In genomic region chr20:36572701-36573102, GRCh38 we compare ENCODE assay signal across 1 cellular context.
TF ChIP-seq lines count a peak whose summit lies in the region.

No MANE protein-coding gene starts in this region.

TF ChIP-seq in HepG2, 621 proteins besides CTCF, POLR2A, EP300 and RAD21 (continued from another document and continues in another):
- TF ChIP-seq, protein P1, sequence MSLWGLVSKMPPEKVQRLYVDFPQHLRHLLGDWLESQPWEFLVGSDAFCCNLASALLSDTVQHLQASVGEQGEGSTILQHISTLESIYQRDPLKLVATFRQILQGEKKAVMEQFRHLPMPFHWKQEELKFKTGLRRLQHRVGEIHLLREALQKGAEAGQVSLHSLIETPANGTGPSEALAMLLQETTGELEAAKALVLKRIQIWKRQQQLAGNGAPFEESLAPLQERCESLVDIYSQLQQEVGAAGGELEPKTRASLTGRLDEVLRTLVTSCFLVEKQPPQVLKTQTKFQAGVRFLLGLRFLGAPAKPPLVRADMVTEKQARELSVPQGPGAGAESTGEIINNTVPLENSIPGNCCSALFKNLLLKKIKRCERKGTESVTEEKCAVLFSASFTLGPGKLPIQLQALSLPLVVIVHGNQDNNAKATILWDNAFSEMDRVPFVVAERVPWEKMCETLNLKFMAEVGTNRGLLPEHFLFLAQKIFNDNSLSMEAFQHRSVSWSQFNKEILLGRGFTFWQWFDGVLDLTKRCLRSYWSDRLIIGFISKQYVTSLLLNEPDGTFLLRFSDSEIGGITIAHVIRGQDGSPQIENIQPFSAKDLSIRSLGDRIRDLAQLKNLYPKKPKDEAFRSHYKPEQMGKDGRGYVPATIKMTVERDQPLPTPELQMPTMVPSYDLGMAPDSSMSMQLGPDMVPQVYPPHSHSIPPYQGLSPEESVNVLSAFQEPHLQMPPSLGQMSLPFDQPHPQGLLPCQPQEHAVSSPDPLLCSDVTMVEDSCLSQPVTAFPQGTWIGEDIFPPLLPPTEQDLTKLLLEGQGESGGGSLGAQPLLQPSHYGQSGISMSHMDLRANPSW (CRISPR knock-in tag; IDR thresholded peaks at IDR 0.05; ENCODE audit: borderline replicate concordance) = no peak
- TF ChIP-seq ARHGAP35 (CRISPR knock-in tag; IDR thresholded peaks at IDR 0.05; ENCODE audit: borderline replicate concordance) = no peak
- TF ChIP-seq CBX2 (IDR thresholded peaks at IDR 0.05; ENCODE audit: low read depth, low read length) = no peak
- no peak for TF ChIP-seq CBX2 (CRISPR knock-in tag; IDR thresholded peaks at IDR 0.05; ENCODE audit: low read depth)
- no peak for TF ChIP-seq ZNF549 (CRISPR knock-in tag; IDR thresholded peaks at IDR 0.05)
- no peak for TF ChIP-seq ZNF547 (CRISPR knock-in tag; IDR thresholded peaks at IDR 0.05)
- TF ChIP-seq ZNF136 (CRISPR knock-in tag; IDR thresholded peaks at IDR 0.05; ENCODE audit: low read depth) = no peak
- no peak for TF ChIP-seq SMAD9 (CRISPR knock-in tag; IDR thresholded peaks at IDR 0.05)
- TF ChIP-seq MED13 (CRISPR knock-in tag; IDR thresholded peaks at IDR 0.05) = no peak
- TF ChIP-seq SNAPC5 (CRISPR knock-in tag; IDR thresholded peaks at IDR 0.05; ENCODE audit: borderline replicate concordance) = no peak
- TF ChIP-seq, protein P2, sequence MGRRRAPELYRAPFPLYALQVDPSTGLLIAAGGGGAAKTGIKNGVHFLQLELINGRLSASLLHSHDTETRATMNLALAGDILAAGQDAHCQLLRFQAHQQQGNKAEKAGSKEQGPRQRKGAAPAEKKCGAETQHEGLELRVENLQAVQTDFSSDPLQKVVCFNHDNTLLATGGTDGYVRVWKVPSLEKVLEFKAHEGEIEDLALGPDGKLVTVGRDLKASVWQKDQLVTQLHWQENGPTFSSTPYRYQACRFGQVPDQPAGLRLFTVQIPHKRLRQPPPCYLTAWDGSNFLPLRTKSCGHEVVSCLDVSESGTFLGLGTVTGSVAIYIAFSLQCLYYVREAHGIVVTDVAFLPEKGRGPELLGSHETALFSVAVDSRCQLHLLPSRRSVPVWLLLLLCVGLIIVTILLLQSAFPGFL (CRISPR knock-in tag; IDR thresholded peaks at IDR 0.05) = no peak; the same call in 1 of the 2 replicates
- no peak for TF ChIP-seq GFI1 (CRISPR knock-in tag; IDR thresholded peaks at IDR 0.05; ENCODE audit: borderline replicate concordance)
- TF ChIP-seq, protein P3, sequence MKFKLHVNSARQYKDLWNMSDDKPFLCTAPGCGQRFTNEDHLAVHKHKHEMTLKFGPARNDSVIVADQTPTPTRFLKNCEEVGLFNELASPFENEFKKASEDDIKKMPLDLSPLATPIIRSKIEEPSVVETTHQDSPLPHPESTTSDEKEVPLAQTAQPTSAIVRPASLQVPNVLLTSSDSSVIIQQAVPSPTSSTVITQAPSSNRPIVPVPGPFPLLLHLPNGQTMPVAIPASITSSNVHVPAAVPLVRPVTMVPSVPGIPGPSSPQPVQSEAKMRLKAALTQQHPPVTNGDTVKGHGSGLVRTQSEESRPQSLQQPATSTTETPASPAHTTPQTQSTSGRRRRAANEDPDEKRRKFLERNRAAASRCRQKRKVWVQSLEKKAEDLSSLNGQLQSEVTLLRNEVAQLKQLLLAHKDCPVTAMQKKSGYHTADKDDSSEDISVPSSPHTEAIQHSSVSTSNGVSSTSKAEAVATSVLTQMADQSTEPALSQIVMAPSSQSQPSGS (CRISPR knock-in tag; IDR thresholded peaks at IDR 0.05) = no peak
- TF ChIP-seq TBP (CRISPR knock-in tag; IDR thresholded peaks at IDR 0.05) = no peak
- no peak for TF ChIP-seq NFYB (CRISPR knock-in tag; IDR thresholded peaks at IDR 0.05)
- TF ChIP-seq ZNF768 (CRISPR knock-in tag; IDR thresholded peaks at IDR 0.05) = peak; percentile 69
- no peak for TF ChIP-seq ZNF605 (CRISPR knock-in tag; IDR thresholded peaks at IDR 0.05)
- TF ChIP-seq GZF1 (CRISPR knock-in tag; IDR thresholded peaks at IDR 0.05) = no peak; the same call in 1 of the 2 replicates
- TF ChIP-seq ZNF451 (CRISPR knock-in tag; IDR thresholded peaks at IDR 0.05) = no peak
- no peak for TF ChIP-seq PRDM4 (CRISPR knock-in tag; IDR thresholded peaks at IDR 0.05; ENCODE audit: borderline replicate concordance)
- peak; percentile 9; the same call in 1 of the 2 replicates for TF ChIP-seq TGIF2 (CRISPR knock-in tag; IDR thresholded peaks at IDR 0.05)
- peak; percentile 9; the same call in 1 of the 2 replicates for TF ChIP-seq PAX8 (CRISPR knock-in tag; IDR thresholded peaks at IDR 0.05; ENCODE audit: borderline replicate concordance)
- TF ChIP-seq ZNF160 (CRISPR knock-in tag; IDR thresholded peaks at IDR 0.05) = no peak
- TF ChIP-seq ZNF256 (CRISPR knock-in tag; conservative IDR thresholded peaks at IDR 0.05) = no peak
- no peak; the same call in 1 of the 2 replicates for TF ChIP-seq CHCHD3 (CRISPR knock-in tag; IDR thresholded peaks at IDR 0.05)
- TF ChIP-seq SMARCC2 (IDR thresholded peaks at IDR 0.05) = no peak
- 0 out of 2 replicates have a peak, but pooled peaks have one; percentile 5 for TF ChIP-seq KLF9 (CRISPR knock-in tag; IDR thresholded peaks at IDR 0.05; ENCODE audit: low read depth)
- no peak for TF ChIP-seq ZNF253 (CRISPR knock-in tag; IDR thresholded peaks at IDR 0.05; ENCODE audit: borderline replicate concordance)
- TF ChIP-seq ZFP36L2 (CRISPR knock-in tag; IDR thresholded peaks at IDR 0.05) = peak; percentile 55; the same call in 1 of the 2 replicates
- TF ChIP-seq XBP1 (CRISPR knock-in tag; IDR thresholded peaks at IDR 0.05) = no peak
- TF ChIP-seq ZNF274 (CRISPR knock-in tag; IDR thresholded peaks at IDR 0.05) = no peak
- no peak for TF ChIP-seq HIVEP1 (CRISPR knock-in tag; IDR thresholded peaks at IDR 0.05)
- TF ChIP-seq NFIC (IDR thresholded peaks at IDR 0.05; ENCODE audit: low read length) = no peak
- no peak for TF ChIP-seq ZNF354B (CRISPR knock-in tag; IDR thresholded peaks at IDR 0.05)
- TF ChIP-seq TEAD2 (CRISPR knock-in tag; IDR thresholded peaks at IDR 0.05) = no peak
- TF ChIP-seq ZNF280B (CRISPR knock-in tag; IDR thresholded peaks at IDR 0.05; ENCODE audit: borderline replicate concordance) = no peak
- TF ChIP-seq NFYC (CRISPR knock-in tag; IDR thresholded peaks at IDR 0.05) = no peak
- peak; percentile 82; the same call in 1 of the 2 replicates for TF ChIP-seq ZBTB39 (CRISPR knock-in tag; IDR thresholded peaks at IDR 0.05)
- TF ChIP-seq ZNF350 (CRISPR knock-in tag; IDR thresholded peaks at IDR 0.05; ENCODE audit: borderline replicate concordance, low read depth) = no peak
- TF ChIP-seq USF2 (IDR thresholded peaks at IDR 0.05; ENCODE audit: low read depth, low read length) = no peak
- TF ChIP-seq USF2 (CRISPR knock-in tag; IDR thresholded peaks at IDR 0.05; ENCODE audit: borderline replicate concordance) = 0 out of 2 replicates have a peak, but pooled peaks have one; percentile 18
- no peak for TF ChIP-seq ZNF773 (CRISPR knock-in tag; IDR thresholded peaks at IDR 0.05; ENCODE audit: borderline replicate concordance)
- no peak for TF ChIP-seq ZBTB21 (CRISPR knock-in tag; IDR thresholded peaks at IDR 0.05)
- no peak for TF ChIP-seq SP1 (IDR thresholded peaks at IDR 0.05)
- no peak for TF ChIP-seq SP1 (CRISPR knock-in tag; IDR thresholded peaks at IDR 0.05)
- TF ChIP-seq ZNF503 (CRISPR knock-in tag; IDR thresholded peaks at IDR 0.05) = no peak
- no peak for TF ChIP-seq ADNP (CRISPR knock-in tag; IDR thresholded peaks at IDR 0.05)
- no peak for TF ChIP-seq NR2F6 (IDR thresholded peaks at IDR 0.05)
- no peak for TF ChIP-seq NR2F6 (CRISPR knock-in tag; IDR thresholded peaks at IDR 0.05)
- no peak for TF ChIP-seq KDM3A (CRISPR knock-in tag; IDR thresholded peaks at IDR 0.05; ENCODE audit: low read depth)
- TF ChIP-seq, protein P4, sequence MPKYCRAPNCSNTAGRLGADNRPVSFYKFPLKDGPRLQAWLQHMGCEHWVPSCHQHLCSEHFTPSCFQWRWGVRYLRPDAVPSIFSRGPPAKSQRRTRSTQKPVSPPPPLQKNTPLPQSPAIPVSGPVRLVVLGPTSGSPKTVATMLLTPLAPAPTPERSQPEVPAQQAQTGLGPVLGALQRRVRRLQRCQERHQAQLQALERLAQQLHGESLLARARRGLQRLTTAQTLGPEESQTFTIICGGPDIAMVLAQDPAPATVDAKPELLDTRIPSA (CRISPR knock-in tag; IDR thresholded peaks at IDR 0.05; ENCODE audit: borderline replicate concordance) = peak; percentile 43
- TF ChIP-seq ZNF546 (CRISPR knock-in tag; conservative IDR thresholded peaks at IDR 0.05) = no peak
- TF ChIP-seq ZNF644 (CRISPR knock-in tag; IDR thresholded peaks at IDR 0.05; ENCODE audit: low read depth) = 0 out of 2 replicates have a peak, but pooled peaks have one; percentile 3
- no peak for TF ChIP-seq ZFP91 (CRISPR knock-in tag; IDR thresholded peaks at IDR 0.05; ENCODE audit: borderline replicate concordance)
